ENCODE assay signal across 8 cellular contexts in the genomic region with DNA sequence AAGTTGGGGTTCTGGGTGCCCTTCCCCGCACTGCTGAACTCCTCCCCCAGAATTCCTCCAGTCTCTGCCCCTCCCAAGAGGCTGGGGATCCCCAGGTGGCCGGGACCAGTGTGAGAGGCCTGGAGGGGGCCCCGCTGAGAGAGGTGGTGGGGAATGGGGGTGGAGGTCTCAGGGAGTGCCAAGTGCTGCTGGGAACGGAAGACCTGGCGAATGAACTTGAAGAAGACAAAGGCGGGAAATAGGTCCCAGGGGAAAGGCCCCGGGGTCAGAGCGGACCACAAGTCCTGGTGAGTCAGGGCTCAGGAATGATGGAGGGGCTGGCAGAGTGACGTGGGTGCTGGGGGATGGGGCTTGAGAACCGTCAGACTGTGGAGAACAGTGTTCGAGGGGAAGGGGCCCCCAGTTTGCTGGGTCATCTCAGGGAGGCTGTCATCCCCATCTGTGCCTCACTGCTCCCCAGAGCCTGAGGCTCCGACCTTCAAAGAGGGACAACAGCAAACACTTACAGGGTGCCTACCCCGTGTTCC. TPM values are rescaled to one million over a fixed set of nuclear protein-coding genes. Genes with fewer than 3 reads are reported as not detected.
A peak's percentile ranks its signal among the peaks of the same experiment; 100 is the strongest.
DNase-seq lines count a peak whose midpoint lies in the region; ATAC-seq, FAIRE-seq and TF ChIP-seq lines count a peak whose summit lies in the region.

No MANE protein-coding gene starts in this region.

- H3K36me3 ChIP-seq in ACC112 (ENCODE audit: insufficient read depth, low read length) (no peaks in the 10 kb centered on the region), right lobe of liver (no peaks in the 10 kb centered on the region), Peyer's patch (no peaks in the 10 kb centered on the region)

- H3K9me3 ChIP-seq in right lobe of liver, result no peaks in the 10 kb centered on the region
- no peaks in the 10 kb centered on the region for H3K9me3 ChIP-seq in Peyer's patch

- H3K4me1 ChIP-seq in ACC112 (ENCODE audit: control insufficient read depth, insufficient read depth, low read length, unreplicated experiment) (peaks cover 15% of the 10 kb centered on the region), right lobe of liver (no peaks in the 10 kb centered on the region), Peyer's patch (peaks cover 0 to 2% (median 0%) of the 10 kb centered on the region in 4 donors)

- TF ChIP-seq CTCF in right lobe of liver (IDR thresholded peaks at IDR 0.05), result no peak
- TF ChIP-seq CTCF in Peyer's patch (IDR thresholded peaks at IDR 0.05), result no peak

- no peak overlapping the region for H2AFZ ChIP-seq in ACC112 (ENCODE audit: low read length, unreplicated experiment)

- 22% methylated on average over 7 of the region's 13 CpGs for WGBS in right lobe of liver (ENCODE audit: insufficient coverage, low coverage, low lambda C conversion rate, missing lambda C conversion rate)

- H3K4me3 ChIP-seq in ACC112 (ENCODE audit: low read depth, low read length), result 0 out of 2 replicates have a peak overlapping the region, but pooled peaks have one; percentile 18
- no peak overlapping the region for H3K4me3 ChIP-seq in right lobe of liver
- H3K4me3 ChIP-seq in Peyer's patch, result no peak overlapping the region

- FAIRE-seq in HTR-8/SVneo (lab: Jason Lieb, UNC), result peak; percentile 52

- intact Hi-C loops in right lobe of liver (cut with DNase I), result loop anchor here (5.0 kb wide), 2 partner anchors 57 to 62 kb away; a partner anchor contains a TSS

- TF ChIP-seq POLR2A in right lobe of liver (IDR thresholded peaks at IDR 0.05) (no peak), Peyer's patch (IDR thresholded peaks at IDR 0.05) (no peak)

- peaks cover 9% of the 10 kb centered on the region for H3K27me3 ChIP-seq in ACC112 (ENCODE audit: insufficient read depth, low read length)
- H3K27me3 ChIP-seq in right lobe of liver, result peaks cover 0 to 2% of the 10 kb centered on the region in 2 donors
- peaks cover 0 to 4% of the 10 kb centered on the region in 2 donors for H3K27me3 ChIP-seq in Peyer's patch

- ATAC-seq in right lobe of liver, result peak; percentile 30 to 78 (median 54)
- ATAC-seq in GM21786 (IDR thresholded peaks at IDR 0.05; ENCODE audit: unreplicated experiment), result no peak

- no peaks in the 10 kb centered on the region for H3K79me2 ChIP-seq in ACC112 (ENCODE audit: control insufficient read depth, insufficient read depth, low read length, unreplicated experiment)

- peak; percentile 92 for DNase-seq in HTR-8/SVneo (ENCODE audit: insufficient read length, low spot score)
- peak; percentile 50 for DNase-seq in dedifferentiated amniotic fluid mesenchymal stem cell (ENCODE audit: extremely low spot score)
- peak in 1 of 3 donors; percentile 72 for DNase-seq in right lobe of liver
- DNase-seq in putamen (ENCODE audit: low spot score), result no peak
- DNase-seq in Peyer's patch, result no peak
- DNase-seq in T-helper 1 cell, result no peak

- H3K27ac ChIP-seq in ACC112 (ENCODE audit: low read depth, low read length) (peak overlapping the region; percentile 76), right lobe of liver (peak overlapping the region in 1 of 3 donors; percentile 33), Peyer's patch (peak overlapping the region in 2 of 4 donors; percentile 50 to 52)

RNA-seq across cellular contexts. Expression of a gene that starts 15.8 kb away (rescaled TPM):
- total RNA-seq in right lobe of liver, result 1 to 10 TPM; 1.0 to 6.5 (median 2.3) TPM
- 1 to 10 TPM; 1.2 to 9.9 (median 3.2) TPM for total RNA-seq in Peyer's patch

RNA-seq across cellular contexts. Expression of a gene that starts 35.5 kb away (rescaled TPM):
- 1,000 to 10,000 TPM in 2 of 6 experiments, 100 to 1,000 TPM in 4; 331 to 1,334 (median 524) TPM for total RNA-seq in right lobe of liver
- total RNA-seq in Peyer's patch, result 1 to 10 TPM; 1.7 to 3.5 (median 3.0) TPM

RNA-seq across cellular contexts. Expression of a gene that starts 40.3 kb away (rescaled TPM):
- total RNA-seq in right lobe of liver, result 100 to 1,000 TPM in 4 of 6 experiments, 10 to 100 TPM in 2; 35.0 to 149 (median 117) TPM
- 1 to 10 TPM in 2 of 4 donors, not detected in 2; 2.1 to 3.2 TPM for total RNA-seq in Peyer's patch

RNA-seq across cellular contexts. Expression of a gene that starts 57.0 kb away (rescaled TPM):
- 10 to 100 TPM; 28.4 to 51.2 (median 39.3) TPM for total RNA-seq in right lobe of liver
- total RNA-seq in Peyer's patch, result 1 to 10 TPM in 3 of 4 donors, under 1 TPM in 1; 0.83 to 5.1 (median 2.3) TPM

Comparison
In these comparisons a context has a peak if more than half of its experiments do, and no peak if none do; other contexts are left out.
1. DNase-seq: peak in HTR-8/SVneo (single experiment) and dedifferentiated amniotic fluid mesenchymal stem cell (single experiment); none in putamen (single experiment), Peyer's patch (0 of 3) and T-helper 1 cell (0 of 5).
2. RNA of a gene that starts 35.5 kb away (total RNA-seq): 331 to 1,334 TPM in right lobe of liver; 1.7 to 3.5 TPM in Peyer's patch; every median in the first group is over 10 times any median in the second.
3. RNA of a gene that starts 40.3 kb away (total RNA-seq): 35.0 to 149 TPM in right lobe of liver; 2.1 to 3.2 TPM in Peyer's patch; every median in the first group is over 4 times any median in the second.